17 cellular contexts compared by ENCODE assay signal in the genomic region with DNA sequence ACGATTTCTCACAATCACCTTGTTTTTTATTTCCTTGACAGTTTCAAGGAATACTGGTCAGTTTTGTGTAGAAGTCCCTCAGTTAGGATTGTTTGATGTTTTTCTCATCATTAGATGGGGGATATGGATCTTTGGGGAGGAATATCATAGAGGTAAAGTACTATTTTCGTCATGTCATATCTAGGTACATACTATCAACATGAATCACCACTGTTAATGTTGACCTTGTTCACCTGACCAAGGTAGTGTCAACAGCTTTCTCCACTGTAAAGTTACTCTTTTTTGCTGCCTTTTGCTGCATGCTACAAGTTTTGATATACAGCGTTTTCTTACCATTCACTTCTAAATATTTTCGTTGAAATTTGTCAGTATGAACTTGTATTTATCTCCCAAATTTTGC.
A peak's percentile ranks its signal among the peaks of the same experiment; 100 is the strongest.
DNase-seq lines count a peak whose midpoint lies in the region; ATAC-seq and TF ChIP-seq lines count a peak whose summit lies in the region.
"Had no signal": no experiment of that assay in that cellular context is flagged by ENCODE, and none has a peak within 500 bp of the region (broad histone marks: within the 10 kb centered on the region; RNA-seq: fewer than 3 reads in every experiment).

No MANE protein-coding gene starts in this region.

- no peaks in the 10 kb centered on the region for H3K27me3 ChIP-seq in RWPE2 (ENCODE audit: insufficient read depth, poor library complexity, severe bottlenecking)
- H3K27me3 ChIP-seq: BE2C had no signal

- peaks cover 3% of the 10 kb centered on the region for H3K9me3 ChIP-seq in RWPE2 (ENCODE audit: severe bottlenecking)
- H3K9me3 ChIP-seq: A549, BE2C had no signal

- no peaks in the 10 kb centered on the region for H3K36me3 ChIP-seq in RWPE2 (ENCODE audit: low read depth)
- H3K36me3 ChIP-seq: BE2C had no signal

- H3K4me1 ChIP-seq in RWPE2 (ENCODE audit: insufficient read depth, poor library complexity, severe bottlenecking): peaks cover 17% of the 10 kb centered on the region
- H3K4me1 ChIP-seq: BE2C had no signal

- peak; percentile 14 for DNase-seq in DMS53 treated with DMSO at 0.1 percent for 48 hours (lab: John Stamatoyannopoulos, UW; ENCODE audit: unreplicated experiment)
- no peak for DNase-seq in RWPE2 (ENCODE audit: low spot score)
- DNase-seq in kidney tubule cell (ENCODE audit: low spot score): peak; percentile 14
- no peak for DNase-seq in NOMO-1 treated with dmso at 0.1 percent for 144 hours (lab: John Stamatoyannopoulos, UW; ENCODE audit: unreplicated experiment)
- no peak for DNase-seq in HK-2 (ENCODE audit: unreplicated experiment)
- no peak for DNase-seq in HCEC 1CT
- no peak for DNase-seq in DMS79 treated with DMSO at 0.1 percent for 48 hours (lab: John Stamatoyannopoulos, UW)
- DNase-seq: BE2C; CD4-positive, alpha-beta memory T cell; DMS79; EL; IMR-90; KBM-7 had no signal

- no peak overlapping the region for H3K27ac ChIP-seq in RWPE2 (ENCODE audit: poor library complexity, severe bottlenecking)
- H3K27ac ChIP-seq: A549, C4-2B, HL-60 had no signal

- TF ChIP-seq CTCF in RWPE2 (IDR thresholded peaks at IDR 0.05; ENCODE audit: poor library complexity, severe bottlenecking): no peak

- peak; percentile 57; the same call in 2 of the 3 replicates for ATAC-seq in RWPE2 (ENCODE audit: low read depth)
- ATAC-seq: A549, HCT116 had no signal

- no peak overlapping the region for H3K4me3 ChIP-seq in RWPE2 (ENCODE audit: severe bottlenecking)
- H3K4me3 ChIP-seq: A549 had no signal

Comparison
In these comparisons a context has a peak if more than half of its experiments do, and no peak if none do; other contexts are left out.
1. DNase-seq: peak in DMS53 treated with DMSO at 0.1 percent for 48 hours (single experiment) and kidney tubule cell (single experiment); none in RWPE2 (single experiment), NOMO-1 treated with dmso at 0.1 percent for 144 hours (single experiment), HK-2 (single experiment), HCEC 1CT (single experiment) and DMS79 treated with DMSO at 0.1 percent for 48 hours (single experiment).